In the genomic region with DNA sequence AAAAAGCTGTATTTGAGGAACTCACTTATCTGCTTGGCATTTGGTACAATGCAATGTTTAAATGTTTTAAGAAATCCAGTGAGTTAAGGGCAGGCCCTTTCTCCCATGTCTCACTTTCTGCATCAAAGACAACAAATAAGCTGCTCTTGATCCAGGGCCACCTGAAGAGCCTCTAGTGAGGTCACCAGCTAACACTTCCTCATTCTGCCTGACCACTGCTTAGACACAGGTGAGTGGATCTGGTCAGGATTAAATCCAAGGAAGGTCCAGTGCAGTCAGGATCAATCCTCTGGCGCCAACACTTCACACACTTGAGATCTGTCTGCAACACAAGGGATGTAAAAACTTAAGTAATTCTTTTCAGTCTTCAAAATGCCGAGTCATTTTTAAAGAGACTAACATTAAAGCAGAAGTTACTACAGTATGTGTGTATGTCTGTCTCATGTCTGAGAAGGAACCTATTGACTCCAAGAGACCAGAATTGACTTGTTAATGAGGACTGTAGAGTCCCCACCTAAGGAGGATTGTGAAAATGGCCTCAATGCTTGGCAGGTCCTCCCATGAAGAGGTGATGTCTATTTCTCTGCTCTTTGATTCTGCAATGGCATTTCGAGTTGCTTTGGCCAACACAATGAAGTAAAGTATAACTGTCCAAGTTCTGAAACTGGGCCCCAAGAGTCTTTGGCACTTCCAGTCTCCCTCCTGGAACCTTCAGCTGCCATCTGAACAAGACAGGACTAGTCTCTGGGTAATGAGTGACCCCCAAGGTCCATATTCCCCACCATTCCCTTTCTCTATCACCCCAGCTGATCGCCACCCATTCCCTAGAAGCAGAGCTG, we compare ENCODE assay signal across 1 cellular context.
TF ChIP-seq lines count a peak whose summit lies in the region.

No MANE protein-coding gene starts in this region.

TF ChIP-seq in WTC11, 78 proteins besides CTCF, POLR2A, EP300 and RAD21 (continued from another document):
- TF ChIP-seq ZNF281 (CRISPR knock-in tag; IDR thresholded peaks at IDR 0.05) (no peak), PRRX2 (CRISPR knock-in tag; IDR thresholded peaks at IDR 0.05) (no peak), JAZF1 (CRISPR knock-in tag; IDR thresholded peaks at IDR 0.05) (no peak), FOXK1 (CRISPR knock-in tag; IDR thresholded peaks at IDR 0.05) (no peak), HMGXB4 (CRISPR knock-in tag; IDR thresholded peaks at IDR 0.05) (no peak)
- TF ChIP-seq, protein P1, sequence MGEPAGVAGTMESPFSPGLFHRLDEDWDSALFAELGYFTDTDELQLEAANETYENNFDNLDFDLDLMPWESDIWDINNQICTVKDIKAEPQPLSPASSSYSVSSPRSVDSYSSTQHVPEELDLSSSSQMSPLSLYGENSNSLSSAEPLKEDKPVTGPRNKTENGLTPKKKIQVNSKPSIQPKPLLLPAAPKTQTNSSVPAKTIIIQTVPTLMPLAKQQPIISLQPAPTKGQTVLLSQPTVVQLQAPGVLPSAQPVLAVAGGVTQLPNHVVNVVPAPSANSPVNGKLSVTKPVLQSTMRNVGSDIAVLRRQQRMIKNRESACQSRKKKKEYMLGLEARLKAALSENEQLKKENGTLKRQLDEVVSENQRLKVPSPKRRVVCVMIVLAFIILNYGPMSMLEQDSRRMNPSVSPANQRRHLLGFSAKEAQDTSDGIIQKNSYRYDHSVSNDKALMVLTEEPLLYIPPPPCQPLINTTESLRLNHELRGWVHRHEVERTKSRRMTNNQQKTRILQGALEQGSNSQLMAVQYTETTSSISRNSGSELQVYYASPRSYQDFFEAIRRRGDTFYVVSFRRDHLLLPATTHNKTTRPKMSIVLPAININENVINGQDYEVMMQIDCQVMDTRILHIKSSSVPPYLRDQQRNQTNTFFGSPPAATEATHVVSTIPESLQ (CRISPR knock-in tag; IDR thresholded peaks at IDR 0.05), result no peak
